ENCODE assay signal across 25 cellular contexts in genomic region chr6:43875849-43876572, GRCh38.
"Had no signal": no experiment of that assay in that cellular context is flagged by ENCODE, and none has a peak within 500 bp of the region (broad histone marks: within the 10 kb centered on the region; RNA-seq: fewer than 3 reads in every experiment).

No MANE protein-coding gene starts in this region.

- H3K9me3 Mint-ChIP-seq: activated B cell treated with CpG ODN at 0.5 μM for 24 hours; activated CD8-positive, alpha-beta T cell treated with anti-CD3 and anti-CD28 coated beads for 36 hours; activated naive CD4-positive, alpha-beta T cell treated with anti-CD3 and anti-CD28 coated beads, Interleukin-2, amount 50 U/mL, for 24 hours; activated naive CD8-positive, alpha-beta T cell treated with anti-CD3 and anti-CD28 coated beads, Interleukin-2, amount 50 U/mL, for 24 hours; activated T-helper 2 cell treated with anti-CD3 and anti-CD28 coated beads, Interferon-gamma antibody, Interleukin-2, Interleukin-4, amounts not matched to agents 10 μg/mL and 5 μg/mL and 100 μg/mL, durations not matched to agents 14 hours and 24 hours and 36 hours; effector memory CD8-positive, alpha-beta T cell; nephron progenitor cell had no signal

- H3K4me1 ChIP-seq: breast epithelium, gastrocnemius medialis, right atrium auricular region had no signal

- H3K27ac Mint-ChIP-seq: activated B cell treated with CpG ODN at 0.5 μM for 24 hours; activated CD8-positive, alpha-beta T cell treated with anti-CD3 and anti-CD28 coated beads for 36 hours; activated naive CD4-positive, alpha-beta T cell treated with anti-CD3 and anti-CD28 coated beads, Interleukin-2, amount 50 U/mL, for 24 hours; activated naive CD8-positive, alpha-beta T cell treated with anti-CD3 and anti-CD28 coated beads, Interleukin-2, amount 50 U/mL, for 24 hours; activated T-helper 2 cell treated with anti-CD3 and anti-CD28 coated beads, Interferon-gamma antibody, Interleukin-2, Interleukin-4, amounts not matched to agents 10 μg/mL and 5 μg/mL and 100 μg/mL, durations not matched to agents 14 hours and 24 hours and 36 hours; effector memory CD8-positive, alpha-beta T cell had no signal

- H3K4me3 Mint-ChIP-seq: activated B cell treated with CpG ODN at 0.5 μM for 24 hours; activated CD8-positive, alpha-beta T cell treated with anti-CD3 and anti-CD28 coated beads for 36 hours; activated naive CD4-positive, alpha-beta T cell treated with anti-CD3 and anti-CD28 coated beads, Interleukin-2, amount 50 U/mL, for 24 hours; activated naive CD8-positive, alpha-beta T cell treated with anti-CD3 and anti-CD28 coated beads, Interleukin-2, amount 50 U/mL, for 24 hours; effector memory CD8-positive, alpha-beta T cell; nephron progenitor cell had no signal

- ATAC-seq: activated CD8-positive, alpha-beta T cell treated with anti-CD3 and anti-CD28 coated beads for 36 hours; activated naive CD8-positive, alpha-beta T cell treated with anti-CD3 and anti-CD28 coated beads, Interleukin-2, amount 50 U/mL, for 24 hours; effector memory CD8-positive, alpha-beta T cell; gastrocnemius medialis; left ventricle myocardium superior had no signal

- H3K36me3 ChIP-seq: breast epithelium, gastrocnemius medialis, right atrium auricular region, transverse colon had no signal

- H3K4me2 ChIP-seq: hepatocyte had no signal

- DNase-seq: activated B cell treated with CpG ODN at 0.5 μM for 24 hours; activated CD4-positive, alpha-beta T cell treated with anti-CD3 and anti-CD28 coated beads, Interleukin-2, amount 50 U/mL, for 1 hour; activated CD8-positive, alpha-beta T cell treated with anti-CD3 and anti-CD28 coated beads for 36 hours; activated naive CD8-positive, alpha-beta T cell treated with anti-CD3 and anti-CD28 coated beads, Interleukin-2, amount 50 U/mL, for 24 hours; activated T-cell treated with anti-CD3 and anti-CD28 coated beads, Interleukin-2, amount 50 U/mL, for 48 hours; amygdala; cerebellar nuclear complex; effector memory CD8-positive, alpha-beta T cell; erythroblast; gastrocnemius medialis; islet precursor cell; left ventricle myocardium superior; mammary epithelial cell; nephron progenitor cell; occipital lobe; stimulated activated CD4-positive, alpha-beta T cell treated with anti-CD3 and anti-CD28 coated beads, Interleukin-2, amount 100 ng/mL, for 48 hours; stimulated activated naive CD4-positive, alpha-beta T cell treated with Interleukin-2 at 50 U/mL for 16 hours; T-helper 2 cell; transverse colon had no signal

- H3K4me3 ChIP-seq: breast epithelium, coronary artery, gastrocnemius medialis, hepatocyte, right atrium auricular region, transverse colon had no signal

- H3K27me3 ChIP-seq: breast epithelium, gastrocnemius medialis, hepatocyte, right atrium auricular region, transverse colon had no signal

- H3K27me3 Mint-ChIP-seq: activated CD8-positive, alpha-beta T cell treated with anti-CD3 and anti-CD28 coated beads for 36 hours; activated naive CD4-positive, alpha-beta T cell treated with anti-CD3 and anti-CD28 coated beads, Interleukin-2, amount 50 U/mL, for 24 hours; activated naive CD8-positive, alpha-beta T cell treated with anti-CD3 and anti-CD28 coated beads, Interleukin-2, amount 50 U/mL, for 24 hours had no signal

- H3K36me3 Mint-ChIP-seq: activated naive CD4-positive, alpha-beta T cell treated with anti-CD3 and anti-CD28 coated beads, Interleukin-2, amount 50 U/mL, for 24 hours had no signal

- H3K9me3 ChIP-seq: breast epithelium, gastrocnemius medialis, right atrium auricular region, transverse colon had no signal

- H3K27ac ChIP-seq: breast epithelium, coronary artery, gastrocnemius medialis, hepatocyte, right atrium auricular region, transverse colon had no signal

- H3K4me1 Mint-ChIP-seq: activated B cell treated with CpG ODN at 0.5 μM for 24 hours; activated naive CD4-positive, alpha-beta T cell treated with anti-CD3 and anti-CD28 coated beads, Interleukin-2, amount 50 U/mL, for 24 hours; activated naive CD8-positive, alpha-beta T cell treated with anti-CD3 and anti-CD28 coated beads, Interleukin-2, amount 50 U/mL, for 24 hours had no signal
